ENCODE assay signal across 5 cellular contexts in the genomic region with DNA sequence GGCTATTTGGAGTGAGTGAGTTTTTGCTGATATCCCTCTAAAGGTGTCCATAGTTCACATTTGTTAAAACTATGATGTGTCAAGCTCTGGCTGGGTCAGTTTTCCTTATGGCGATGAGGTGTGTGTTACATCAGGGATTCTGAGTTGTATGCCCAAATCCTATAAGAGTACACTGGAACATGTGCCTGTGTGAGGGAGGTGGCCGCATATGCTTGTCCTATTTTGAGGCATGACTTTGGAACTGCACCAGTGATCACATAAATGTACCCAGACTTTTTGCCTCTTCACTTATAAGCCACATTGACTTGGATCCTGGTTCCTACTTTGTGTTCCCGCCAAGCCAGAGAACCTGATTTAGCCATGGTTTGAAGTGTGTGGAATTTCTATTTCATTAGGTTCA.
"Had no signal": no experiment of that assay in that cellular context is flagged by ENCODE, and none has a peak within 500 bp of the region (broad histone marks: within the 10 kb centered on the region; RNA-seq: fewer than 3 reads in every experiment).

No MANE protein-coding gene starts in this region.

- H3K9me3 Mint-ChIP-seq: GM23338, H9 had no signal

- ATAC-seq: GM23338, K562 had no signal

- DNase-seq: H9, HCEC 1CT, IMR-90 had no signal

- H3K4me3 Mint-ChIP-seq: GM23338, H9 had no signal

- H3K27ac Mint-ChIP-seq: GM23338, H9 had no signal

- H3K4me3 ChIP-seq: GM23338, K562 had no signal
